Comparison of ENCODE assay signal across 9 cellular contexts in genomic region chr9:106420511-106420944, GRCh38.
A peak's percentile ranks its signal among the peaks of the same experiment; 100 is the strongest.
DNase-seq lines count a peak whose midpoint lies in the region; ATAC-seq and TF ChIP-seq lines count a peak whose summit lies in the region.
"Had no signal": no experiment of that assay in that cellular context is flagged by ENCODE, and none has a peak within 500 bp of the region (broad histone marks: within the 10 kb centered on the region; RNA-seq: fewer than 3 reads in every experiment).

No MANE protein-coding gene starts in this region.

- H3K27me3 Mint-ChIP-seq in activated naive CD8-positive, alpha-beta T cell treated with anti-CD3 and anti-CD28 coated beads for 36 hours, result peaks cover 12% of the 10 kb centered on the region

- POLR2A ChIA-PET in OCI-LY7 (lab: Charles Lee), result interaction anchor here (0.6 to 0.9 kb wide), 2 partner anchors 8 to 210 kb away, joined by 3 read pairs; no protein-coding TSS in a partner anchor

- no peak overlapping the region for H3K4me3 Mint-ChIP-seq in activated naive CD8-positive, alpha-beta T cell treated with anti-CD3 and anti-CD28 coated beads for 36 hours
- H3K4me3 Mint-ChIP-seq: T-helper 1 cell treated with Interleukin-12 subunit alpha and Interleukin-12 subunit beta and Interleukin-4 antibody, amounts not matched to agents 30 μg/mL and 1 μg/mL, for 36 hours had no signal

- peak overlapping the region; percentile 5 for H3K4me3 ChIP-seq in AG10803 (ENCODE audit: low read length)
- H3K4me3 ChIP-seq in OCI-LY7 (ENCODE audit: low read depth, low read length, poor library complexity, severe bottlenecking), result no peak overlapping the region
- H3K4me3 ChIP-seq in esophagus squamous epithelium, result no peak overlapping the region
- no peak overlapping the region for H3K4me3 ChIP-seq in body of pancreas

- 23% methylated on average over 3 to 4 of the region's 4 CpGs for WGBS in esophagus squamous epithelium, 2 donors
- WGBS in body of pancreas, 2 donors, result 40% methylated on average over 4 of the region's 4 CpGs

- H3K36me3 Mint-ChIP-seq in activated naive CD8-positive, alpha-beta T cell treated with anti-CD3 and anti-CD28 coated beads for 36 hours, result no peaks in the 10 kb centered on the region

- H3K27ac ChIP-seq in OCI-LY7 (ENCODE audit: low read depth, low read length, poor library complexity, severe bottlenecking), result no peak overlapping the region
- no peak overlapping the region for H3K27ac ChIP-seq in esophagus squamous epithelium
- H3K27ac ChIP-seq in body of pancreas, result no peak overlapping the region

- BruUV-seq in OCI-LY7 (replicated peaks; lab: Mats Ljungman, UMichigan), result no TSS peak

- H3K27me3 ChIP-seq in esophagus squamous epithelium (no peaks in the 10 kb centered on the region), body of pancreas (no peaks in the 10 kb centered on the region)

- no peak overlapping the region for H3K27ac Mint-ChIP-seq in activated naive CD8-positive, alpha-beta T cell treated with anti-CD3 and anti-CD28 coated beads for 36 hours
- H3K27ac Mint-ChIP-seq: T-helper 1 cell treated with Interleukin-12 subunit alpha and Interleukin-12 subunit beta and Interleukin-4 antibody, amounts not matched to agents 30 μg/mL and 1 μg/mL, for 36 hours had no signal

- H3K9me2 ChIP-seq in OCI-LY7 (ENCODE audit: insufficient read depth, low read length), result no peaks in the 10 kb centered on the region

- no peaks in the 10 kb centered on the region for H3K79me2 ChIP-seq in OCI-LY7 (ENCODE audit: insufficient read depth, low read depth, low read length)

- DNase-seq in AG10803 (ENCODE audit: low read depth), result peak; percentile 85
- DNase-seq in activated naive CD8-positive, alpha-beta T cell treated with anti-CD3 and anti-CD28 coated beads for 36 hours, result peak; percentile 13
- DNase-seq in NCI-H1417 (lab: John Stamatoyannopoulos, UW), result no peak
- DNase-seq in OCI-LY7 (ENCODE audit: low spot score), result no peak
- no peak for DNase-seq in esophagus squamous epithelium (lab: John Stamatoyannopoulos, UW)
- no peak for DNase-seq in body of pancreas

- no peak overlapping the region for H2AFZ ChIP-seq in OCI-LY7 (ENCODE audit: low read length)

- TF ChIP-seq CTCF in AG10803 (conservative IDR thresholded peaks at IDR 0.05; ENCODE audit: low read length) (no peak), OCI-LY7 (conservative IDR thresholded peaks at IDR 0.05; ENCODE audit: low read length) (no peak), esophagus squamous epithelium (IDR thresholded peaks at IDR 0.05) (no peak), body of pancreas (IDR thresholded peaks at IDR 0.05) (no peak)

- intact Hi-C loops in OCI-LY7 (cut with micrococcal nuclease; ENCODE audit: unreplicated experiment) (no loop called here), esophagus squamous epithelium (cut with DNase I) (no loop called here), body of pancreas (cut with DNase I) (no loop called here)

- H3K9me3 ChIP-seq in OCI-LY7 (ENCODE audit: low read length) (no peaks in the 10 kb centered on the region), esophagus squamous epithelium (no peaks in the 10 kb centered on the region), body of pancreas (no peaks in the 10 kb centered on the region)

- no peaks in the 10 kb centered on the region for H4K20me1 ChIP-seq in OCI-LY7 (ENCODE audit: insufficient read depth, low read length)

- CTCF ChIA-PET in OCI-LY7 (lab: Charles Lee; ENCODE audit: unreplicated experiment), result no interaction called here

- ATAC-seq in GM19043 (IDR thresholded peaks at IDR 0.05; ENCODE audit: low read depth, unreplicated experiment) (peak; percentile 48), HG03103 (IDR thresholded peaks at IDR 0.05; ENCODE audit: low read depth, unreplicated experiment) (peak; percentile 58), body of pancreas (no peak)

- TF ChIP-seq POLR2A in esophagus squamous epithelium (IDR thresholded peaks at IDR 0.05) (no peak), body of pancreas (IDR thresholded peaks at IDR 0.05) (no peak)

- H3K4me1 Mint-ChIP-seq in activated naive CD8-positive, alpha-beta T cell treated with anti-CD3 and anti-CD28 coated beads for 36 hours, result peaks cover 2% of the 10 kb centered on the region

- no peaks in the 10 kb centered on the region for H3K4me1 ChIP-seq in OCI-LY7 (ENCODE audit: insufficient read depth, low read length, poor library complexity, severe bottlenecking)
- no peaks in the 10 kb centered on the region for H3K4me1 ChIP-seq in esophagus squamous epithelium
- H3K4me1 ChIP-seq in body of pancreas, result no peaks in the 10 kb centered on the region

- no peak overlapping the region for H3K4me2 ChIP-seq in OCI-LY7 (ENCODE audit: low read length)

- H3K9me3 Mint-ChIP-seq in activated naive CD8-positive, alpha-beta T cell treated with anti-CD3 and anti-CD28 coated beads for 36 hours, result no peaks in the 10 kb centered on the region

- H3K36me3 ChIP-seq in OCI-LY7 (ENCODE audit: insufficient read depth, low read length) (no peaks in the 10 kb centered on the region), esophagus squamous epithelium (no peaks in the 10 kb centered on the region), body of pancreas (replicated peaks in 1 of 2; ENCODE audit: insufficient read depth in 1 of 2, low read depth in 2 of 2) (no peaks in the 10 kb centered on the region)

Comparison
In these comparisons a context has a peak if more than half of its experiments do, and no peak if none do; other contexts are left out.
1. DNase-seq: peak in AG10803 (single experiment) and activated naive CD8-positive, alpha-beta T cell treated with anti-CD3 and anti-CD28 coated beads for 36 hours (single experiment); none in NCI-H1417 (0 of 3), OCI-LY7 (single experiment), esophagus squamous epithelium (single experiment) and body of pancreas (0 of 4).